ENCODE assay signal across 20 cellular contexts in the genomic region with DNA sequence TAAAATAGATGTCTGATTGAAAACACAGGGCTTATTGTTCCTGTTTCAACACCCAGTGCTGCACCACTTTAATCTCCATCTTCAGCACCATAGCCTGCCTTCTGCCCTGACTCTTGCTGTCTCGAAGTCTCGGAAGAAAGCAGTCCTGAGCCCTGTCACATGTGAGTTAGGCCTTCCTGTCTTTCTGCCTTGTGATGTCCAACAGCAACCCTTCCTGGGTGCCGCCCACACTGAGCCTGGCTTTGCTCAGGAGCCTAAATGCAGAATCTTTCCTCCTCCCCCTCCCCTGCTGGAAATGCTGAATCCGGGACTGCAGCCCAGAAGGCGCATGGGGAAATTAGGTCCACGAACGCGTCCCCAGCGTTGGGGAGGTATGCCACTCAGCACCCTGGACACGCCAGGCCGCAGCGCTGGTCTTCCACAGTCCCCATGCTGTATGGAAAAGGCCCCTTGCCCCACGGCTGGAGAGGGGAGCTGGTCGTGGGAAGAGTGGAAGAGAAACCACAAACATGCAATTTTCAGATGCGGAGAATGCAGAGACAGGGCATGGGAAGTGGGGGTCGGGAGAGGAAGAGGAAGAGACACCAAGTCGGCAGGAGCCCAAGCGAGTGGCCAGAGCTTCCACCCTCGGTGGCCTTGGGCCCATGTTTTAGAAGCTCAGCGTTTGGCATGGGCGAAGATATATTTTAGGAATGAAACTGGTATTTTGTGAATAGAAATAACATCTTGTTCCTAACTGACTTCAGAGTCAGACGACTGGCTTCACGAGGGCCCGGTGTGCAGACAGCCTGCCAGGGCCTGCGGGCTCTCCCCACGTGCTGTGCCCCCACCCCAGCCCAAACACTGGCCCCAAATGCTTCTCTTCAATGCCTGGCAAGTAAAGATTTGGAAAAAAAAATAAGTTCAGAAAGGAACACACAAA.
DNase-seq lines count a peak whose midpoint lies in the region; ATAC-seq and TF ChIP-seq lines count a peak whose summit lies in the region.
"Had no signal": no experiment of that assay in that cellular context is flagged by ENCODE, and none has a peak within 500 bp of the region (broad histone marks: within the 10 kb centered on the region; RNA-seq: fewer than 3 reads in every experiment).

No MANE protein-coding gene starts in this region.

- no peak overlapping the region for H3K4me3 Mint-ChIP-seq in endodermal cell
- no peak overlapping the region for H3K4me3 Mint-ChIP-seq in nephron progenitor cell
- H3K4me3 Mint-ChIP-seq: CD14-positive monocyte, IgD-negative memory B cell had no signal

- H3K4me1 Mint-ChIP-seq in endodermal cell = no peaks in the 10 kb centered on the region
- peaks cover 25% of the 10 kb centered on the region for H3K4me1 Mint-ChIP-seq in nephron progenitor cell
- H3K4me1 Mint-ChIP-seq: CD14-positive monocyte, IgD-negative memory B cell had no signal

- H3K36me3 ChIP-seq in endodermal cell (ENCODE audit: control insufficient read depth, insufficient read depth, low read length) (no peaks in the 10 kb centered on the region), thoracic aorta (no peaks in the 10 kb centered on the region), right lobe of liver (no peaks in the 10 kb centered on the region)
- H3K36me3 ChIP-seq: HAP-1 had no signal

- H3K9me3 ChIP-seq in endodermal cell (ENCODE audit: control insufficient read depth, low read length) (no peaks in the 10 kb centered on the region), thoracic aorta (no peaks in the 10 kb centered on the region), right lobe of liver (no peaks in the 10 kb centered on the region)
- H3K9me3 ChIP-seq: A549, HAP-1 had no signal

- H3K27me3 ChIP-seq in endodermal cell (ENCODE audit: control insufficient read depth, insufficient read depth, low read length, poor library complexity, severe bottlenecking) = no peaks in the 10 kb centered on the region
- H3K27me3 ChIP-seq in thoracic aorta (replicated peaks; ENCODE audit: insufficient read depth) = no peaks in the 10 kb centered on the region
- H3K27me3 ChIP-seq in right lobe of liver = no peaks in the 10 kb centered on the region

- peaks cover 5% of the 10 kb centered on the region for H3K36me3 Mint-ChIP-seq in endodermal cell (ENCODE audit: low read depth)
- peaks cover 3% of the 10 kb centered on the region for H3K36me3 Mint-ChIP-seq in nephron progenitor cell (ENCODE audit: low read depth)
- H3K36me3 Mint-ChIP-seq: CD14-positive monocyte, IgD-negative memory B cell had no signal

- DNase-seq in SK-MEL-5 (ENCODE audit: low read depth, low spot score) = peak; percentile 37
- DNase-seq in endodermal cell = peak; percentile 38
- DNase-seq in nephron progenitor cell = no peak
- DNase-seq in thoracic aorta (ENCODE audit: low spot score) = no peak
- no peak for DNase-seq in kidney tubule cell (ENCODE audit: low spot score)
- DNase-seq in right lobe of liver = no peak
- DNase-seq: COR-L47, Kasumi-1, NCI-H1105 treated with DMSO at 0.1 percent for 48 hours, NCI-H1694 treated with DMSO at 0.1 percent for 48 hours, NCI-H2107, NCI-H2227 treated with DMSO at 0.1 percent for 48 hours, NCI-H69, SHP77 had no signal

- no peak for TF ChIP-seq POLR2A in right lobe of liver (IDR thresholded peaks at IDR 0.05)

- 93% methylated on average over 20 to 26 of the region's 26 CpGs for WGBS in endodermal cell (ENCODE audit: insufficient coverage in 1 of 2, insufficient read length in 1 of 2), 2 experiments
- WGBS in right lobe of liver (ENCODE audit: insufficient coverage, low coverage, low lambda C conversion rate, missing lambda C conversion rate) = 70% methylated on average over 21 of the region's 26 CpGs

- no peak overlapping the region for H3K4me3 ChIP-seq in endodermal cell (ENCODE audit: low read length)
- H3K4me3 ChIP-seq in thoracic aorta = peak overlapping the region; percentile 62
- no peak overlapping the region for H3K4me3 ChIP-seq in right lobe of liver
- H3K4me3 ChIP-seq: A549, HAP-1 had no signal

- in situ Hi-C loops in SK-MEL-5 (cut with HindIII; ENCODE audit: low pct_unique_long_range_greater_than_20kb, low sequenced_read_pairs) = no loop called here

- TF ChIP-seq CTCF in endodermal cell (conservative IDR thresholded peaks at IDR 0.05) = no peak
- TF ChIP-seq CTCF in nephron progenitor cell (IDR thresholded peaks at IDR 0.05) = no peak
- TF ChIP-seq CTCF in thoracic aorta (IDR thresholded peaks at IDR 0.05) = no peak
- TF ChIP-seq CTCF in right lobe of liver (IDR thresholded peaks at IDR 0.05) = no peak

- ATAC-seq in thoracic aorta (ENCODE audit: insufficient number of reproducible peaks, low FRiP score, low read depth) (no peak), GM19467 (IDR thresholded peaks at IDR 0.05; ENCODE audit: unreplicated experiment) (no peak), HG03521 (IDR thresholded peaks at IDR 0.05; ENCODE audit: unreplicated experiment) (no peak), right lobe of liver (no peak)
- ATAC-seq: A549 had no signal

- H3K27me3 Mint-ChIP-seq in endodermal cell (ENCODE audit: insufficient read depth) (no peaks in the 10 kb centered on the region), nephron progenitor cell (ENCODE audit: low read depth, poor library complexity) (peaks cover 4% of the 10 kb centered on the region)

- H3K27ac Mint-ChIP-seq in endodermal cell (no peak overlapping the region), nephron progenitor cell (peak overlapping the region; percentile 56)
- H3K27ac Mint-ChIP-seq: CD14-positive monocyte, IgD-negative memory B cell had no signal

- no peak overlapping the region for H3K9ac ChIP-seq in endodermal cell (ENCODE audit: extremely low read depth, low read length, poor library complexity, severe bottlenecking)

- peaks cover 4% of the 10 kb centered on the region for H3K9me3 Mint-ChIP-seq in endodermal cell
- H3K9me3 Mint-ChIP-seq in nephron progenitor cell = peaks cover 1% of the 10 kb centered on the region

- H3K4me1 ChIP-seq in endodermal cell (ENCODE audit: control insufficient read depth, insufficient read depth, low read length) (no peaks in the 10 kb centered on the region), thoracic aorta (ENCODE audit: control insufficient read depth in 1 of 2, low read depth in 2 of 2) (peaks cover 0 to 28% of the 10 kb centered on the region in 2 donors), right lobe of liver (no peaks in the 10 kb centered on the region)
- H3K4me1 ChIP-seq: A549, HAP-1 had no signal

- no peak overlapping the region for H3K27ac ChIP-seq in endodermal cell (ENCODE audit: low read depth, low read length)
- H3K27ac ChIP-seq in thoracic aorta = peak overlapping the region; percentile 61 to 88
- no peak overlapping the region for H3K27ac ChIP-seq in right lobe of liver
- H3K27ac ChIP-seq: A549 had no signal

- intact Hi-C loops in right lobe of liver (cut with DNase I) = no loop called here

Comparison
In these comparisons a context has a peak if more than half of its experiments do, and no peak if none do; other contexts are left out.
1. DNase-seq: peak in SK-MEL-5 (single experiment) and endodermal cell (single experiment); none in nephron progenitor cell (single experiment), thoracic aorta (single experiment), kidney tubule cell (single experiment) and right lobe of liver (0 of 3).
2. H3K27ac ChIP-seq: peak in thoracic aorta (2 of 2); none in endodermal cell (single experiment) and right lobe of liver (0 of 3).